ENCODE assay signal across 10 cellular contexts in genomic region chr22:20438678-20439492, GRCh38. TPM values are rescaled to one million over a fixed set of nuclear protein-coding genes. Genes with fewer than 3 reads are reported as not detected.
DNase-seq lines count a peak whose midpoint lies in the region; ATAC-seq and TF ChIP-seq lines count a peak whose summit lies in the region.
"Had no signal": no experiment of that assay in that cellular context is flagged by ENCODE, and none has a peak within 500 bp of the region (broad histone marks: within the 10 kb centered on the region; RNA-seq: fewer than 3 reads in every experiment).

No MANE protein-coding gene starts in this region.

- no peaks in the 10 kb centered on the region for H3K27me3 ChIP-seq in right cardiac atrium (ENCODE audit: control insufficient read depth, insufficient read depth)

- H3K9me3 ChIP-seq in right cardiac atrium (ENCODE audit: control insufficient read depth, low read length): no peaks in the 10 kb centered on the region
- H3K9me3 ChIP-seq: mucosa of descending colon had no signal

- H3K4me3 ChIP-seq in right cardiac atrium (ENCODE audit: low read length): peak overlapping the region; percentile 70
- H3K4me3 ChIP-seq: mucosa of descending colon had no signal

- 63% methylated on average over 13 of the region's 13 CpGs for WGBS in right cardiac atrium

- H3K4me1 ChIP-seq in right cardiac atrium (ENCODE audit: control insufficient read depth, insufficient read depth, low read length): no peaks in the 10 kb centered on the region

- TF ChIP-seq CTCF in VCaP (conservative IDR thresholded peaks at IDR 0.05): peak; percentile 22; the same call in 1 of the 2 replicates

- ATAC-seq in right cardiac atrium: peak; percentile 13 to 41
- ATAC-seq in sciatic nerve: peak; percentile 35
- no peak for ATAC-seq in HG02610 (IDR thresholded peaks at IDR 0.05; ENCODE audit: unreplicated experiment)
- ATAC-seq in HG02678 (IDR thresholded peaks at IDR 0.05; ENCODE audit: unreplicated experiment): no peak
- ATAC-seq in HG03045 (IDR thresholded peaks at IDR 0.05; ENCODE audit: unreplicated experiment): no peak
- ATAC-seq in GM19351 (IDR thresholded peaks at IDR 0.05; ENCODE audit: unreplicated experiment): no peak
- ATAC-seq: activated naive CD4-positive, alpha-beta T cell treated with anti-CD3 and anti-CD28 coated beads, Interleukin-2, amount 50 U/mL, for 72 hours had no signal

- H3K27ac ChIP-seq in VCaP (peak overlapping the region; percentile 79), right cardiac atrium (ENCODE audit: low read length) (no peak overlapping the region)

- DNase-seq in ELR (ENCODE audit: low read depth) (peak; percentile 54), right cardiac atrium (no peak), sciatic nerve (ENCODE audit: low spot score) (peak; percentile 69)

- intact Hi-C loops in right cardiac atrium (cut with DNase I): loop anchor here in 1 of 4 donors (10.0 kb wide), 1 partner anchor 56 kb away; the partner anchor contains the start of gene KLHL22
- intact Hi-C loops in sciatic nerve (cut with DNase I): no loop called here

RNA-seq across cellular contexts. Expression of gene SCARF2, which starts 1.3 kb away (rescaled TPM):
- total RNA-seq in right cardiac atrium (1 to 10 TPM; 4.6 to 7.1 (median 4.9) TPM), sciatic nerve (30.6 TPM)
- polyA plus RNA-seq in right cardiac atrium: 2.9 TPM

RNA-seq across cellular contexts. Expression of gene ZNF74, which starts 44.9 kb away (rescaled TPM):
- 1 to 10 TPM; 5.4 to 6.5 (median 6.1) TPM for total RNA-seq in right cardiac atrium
- 3.5 TPM for polyA plus RNA-seq in right cardiac atrium
- 10.8 TPM for total RNA-seq in sciatic nerve

RNA-seq across cellular contexts. Expression of gene KLHL22, which starts 56.7 kb away (rescaled TPM):
- total RNA-seq in right cardiac atrium (10 to 100 TPM; 17.9 to 25.8 (median 20.6) TPM), sciatic nerve (28.0 TPM)
- 19.1 TPM for polyA plus RNA-seq in right cardiac atrium

Comparison
In these comparisons a context has a peak if more than half of its experiments do, and no peak if none do; other contexts are left out.
1. DNase-seq: peak in ELR (single experiment) and sciatic nerve (single experiment); none in right cardiac atrium (0 of 3).
2. ATAC-seq: peak in right cardiac atrium (2 of 2) and sciatic nerve (single experiment); none in HG02610 (single experiment), HG02678 (single experiment), HG03045 (single experiment) and GM19351 (single experiment).